ENCODE assay signal across 8 cellular contexts in the genomic region with DNA sequence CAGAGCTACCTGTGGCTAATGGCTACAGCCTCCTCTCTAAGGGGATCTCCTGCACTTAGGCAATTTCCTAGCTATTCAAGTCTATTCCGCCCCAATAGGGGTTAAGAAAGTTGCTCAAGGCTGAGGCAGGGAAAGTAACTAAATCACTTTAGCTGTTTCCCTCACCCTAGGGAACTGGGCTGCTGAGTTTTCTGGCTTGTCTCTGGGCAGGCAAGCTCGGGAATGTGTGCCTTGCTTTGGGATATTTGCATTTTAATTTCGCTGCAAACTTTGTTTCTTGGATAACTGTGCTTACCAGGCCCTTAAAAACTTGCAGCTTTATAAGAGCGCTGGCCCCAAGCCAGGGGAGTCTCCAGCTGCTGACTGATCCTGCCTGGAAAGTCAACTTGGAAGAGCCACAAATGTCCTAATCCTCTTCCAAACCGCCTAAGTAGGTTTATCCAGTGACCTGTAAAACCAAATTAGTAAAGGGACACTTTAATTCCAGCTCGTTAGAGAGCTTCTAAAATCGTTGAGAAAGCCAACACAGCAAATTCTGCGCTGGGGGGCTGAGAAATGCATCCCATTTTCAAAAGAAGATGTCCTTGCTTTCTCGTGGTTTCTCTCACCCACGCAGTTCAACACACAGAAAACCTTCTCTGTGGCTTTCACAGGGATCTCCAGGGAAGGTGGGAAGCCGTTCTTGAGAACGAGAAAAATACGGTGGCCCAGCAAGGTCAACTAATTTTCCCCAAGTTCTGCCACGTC. TPM values are rescaled to one million over a fixed set of nuclear protein-coding genes. Genes with fewer than 3 reads are reported as not detected.
DNase-seq lines count a peak whose midpoint lies in the region; ATAC-seq and TF ChIP-seq lines count a peak whose summit lies in the region.

No MANE protein-coding gene starts in this region.

- H3K27ac ChIP-seq in HUES6 (ENCODE audit: low read depth, low read length), result peak overlapping the region; percentile 59; the same call in 1 of the 2 replicates
- peak overlapping the region; percentile 30 for H3K27ac ChIP-seq in substantia nigra (ENCODE audit: low read depth, low read length, poor library complexity, severe bottlenecking)

- peak overlapping the region in 3 of 5 experiments; percentile 41 to 64 (median 47) for H3K4me3 Mint-ChIP-seq in brain

- peak overlapping the region; percentile 22; the same call in 1 of the 2 replicates for H3K4me3 ChIP-seq in HUES6 (ENCODE audit: low read depth, low read length)

- peaks cover 3% of the 10 kb centered on the region for H3K27me3 Mint-ChIP-seq in brain

- peak overlapping the region in 3 of 5 experiments; percentile 67 to 96 (median 94) for H3K27ac Mint-ChIP-seq in brain

- H3K36me3 Mint-ChIP-seq in brain, result no peaks in the 10 kb centered on the region

- no peaks in the 10 kb centered on the region for H3K9me3 ChIP-seq in HUES6 (ENCODE audit: control insufficient read depth, insufficient read depth, low read depth, low read length)

- peaks cover 53% of the 10 kb centered on the region for H3K4me1 ChIP-seq in HUES6 (ENCODE audit: control insufficient read depth, insufficient read depth, low read length)

- H3K4me1 Mint-ChIP-seq in brain, result peaks cover 64% of the 10 kb centered on the region

- peaks cover 0 to 3% (median 0%) of the 10 kb centered on the region in 5 experiments for H3K9me3 Mint-ChIP-seq in brain

- no peak for DNase-seq in left lobe of liver (ENCODE audit: low spot score)
- peak in 13 of 49 donors; percentile 7 to 59 (median 28) for DNase-seq in substantia nigra (lab: John Stamatoyannopoulos, UW)
- DNase-seq in H4 (ENCODE audit: low spot score), result no peak
- no peak for DNase-seq in activated CD8-positive, alpha-beta memory T cell treated with anti-CD3 and anti-CD28 coated beads, Interleukin-2, amount 50 U/mL, for 48 hours

- peak overlapping the region; percentile 18 for H3K9ac ChIP-seq in HUES6 (ENCODE audit: low read length)

- no peaks in the 10 kb centered on the region for H3K36me3 ChIP-seq in HUES6 (ENCODE audit: control insufficient read depth, insufficient read depth, low read length)

- peak; percentile 31 for ATAC-seq in left lobe of liver
- no peak for ATAC-seq in SK-N-SH treated with all-trans-retinoic acid at 6 μM for 48 hours
- no peak for ATAC-seq in HG03565 (IDR thresholded peaks at IDR 0.05; ENCODE audit: unreplicated experiment)

- no peak for TF ChIP-seq CTCF in brain (conservative IDR thresholded peaks at IDR 0.05)

- H3K27me3 ChIP-seq in HUES6 (ENCODE audit: control insufficient read depth, insufficient read depth, low read length), result no peaks in the 10 kb centered on the region

TF ChIP-seq in SK-N-SH treated with all-trans-retinoic acid at 6 μM for 48 hours, 23 proteins besides CTCF, POLR2A, EP300 and RAD21:
- TF ChIP-seq, protein P1, sequence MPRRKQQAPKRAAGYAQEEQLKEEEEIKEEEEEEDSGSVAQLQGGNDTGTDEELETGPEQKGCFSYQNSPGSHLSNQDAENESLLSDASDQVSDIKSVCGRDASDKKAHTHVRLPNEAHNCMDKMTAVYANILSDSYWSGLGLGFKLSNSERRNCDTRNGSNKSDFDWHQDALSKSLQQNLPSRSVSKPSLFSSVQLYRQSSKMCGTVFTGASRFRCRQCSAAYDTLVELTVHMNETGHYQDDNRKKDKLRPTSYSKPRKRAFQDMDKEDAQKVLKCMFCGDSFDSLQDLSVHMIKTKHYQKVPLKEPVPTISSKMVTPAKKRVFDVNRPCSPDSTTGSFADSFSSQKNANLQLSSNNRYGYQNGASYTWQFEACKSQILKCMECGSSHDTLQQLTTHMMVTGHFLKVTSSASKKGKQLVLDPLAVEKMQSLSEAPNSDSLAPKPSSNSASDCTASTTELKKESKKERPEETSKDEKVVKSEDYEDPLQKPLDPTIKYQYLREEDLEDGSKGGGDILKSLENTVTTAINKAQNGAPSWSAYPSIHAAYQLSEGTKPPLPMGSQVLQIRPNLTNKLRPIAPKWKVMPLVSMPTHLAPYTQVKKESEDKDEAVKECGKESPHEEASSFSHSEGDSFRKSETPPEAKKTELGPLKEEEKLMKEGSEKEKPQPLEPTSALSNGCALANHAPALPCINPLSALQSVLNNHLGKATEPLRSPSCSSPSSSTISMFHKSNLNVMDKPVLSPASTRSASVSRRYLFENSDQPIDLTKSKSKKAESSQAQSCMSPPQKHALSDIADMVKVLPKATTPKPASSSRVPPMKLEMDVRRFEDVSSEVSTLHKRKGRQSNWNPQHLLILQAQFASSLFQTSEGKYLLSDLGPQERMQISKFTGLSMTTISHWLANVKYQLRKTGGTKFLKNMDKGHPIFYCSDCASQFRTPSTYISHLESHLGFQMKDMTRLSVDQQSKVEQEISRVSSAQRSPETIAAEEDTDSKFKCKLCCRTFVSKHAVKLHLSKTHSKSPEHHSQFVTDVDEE (CRISPR knock-in tag; IDR thresholded peaks at IDR 0.05), result no peak
- no peak for TF ChIP-seq SNAI2 (CRISPR knock-in tag; IDR thresholded peaks at IDR 0.05)
- no peak for TF ChIP-seq ZNF8 (CRISPR knock-in tag; IDR thresholded peaks at IDR 0.05)

RNA-seq across cellular contexts. Expression of gene SP3, which starts 59.5 kb away (rescaled TPM):
- 21.2 TPM for polyA plus RNA-seq in brain (ENCODE audit: insufficient read depth, low read depth, low replicate concordance)
- total RNA-seq in left lobe of liver, result 31.7 TPM
- 48.8 and 53.7 TPM in 2 replicates for total RNA-seq in H4 (2014; rRNA removed; shearing (Covaris generic))
